ENCODE assay signal across 15 cellular contexts in genomic region chr2:162974771-162975170, GRCh38.
"Had no signal": no experiment of that assay in that cellular context is flagged by ENCODE, and none has a peak within 500 bp of the region (broad histone marks: within the 10 kb centered on the region; RNA-seq: fewer than 3 reads in every experiment).

No MANE protein-coding gene starts in this region.

- H3K9me3 Mint-ChIP-seq: nephron progenitor cell had no signal

- DNase-seq: effector memory CD4-positive, alpha-beta T cell; heart right ventricle; hypothalamus; kidney glomerular epithelial cell; naive thymus-derived CD4-positive, alpha-beta T cell; nephron progenitor cell; posterior cingulate gyrus; sigmoid colon; stimulated activated CD4-positive, alpha-beta T cell treated with anti-CD3 and anti-CD28 coated beads, Interleukin-12 subunit alpha, Interleukin-12 subunit beta, amount 100 ng/mL, for 4 hours; stimulated activated naive CD4-positive, alpha-beta T cell; stomach; transverse colon had no signal

- H3K9me3 ChIP-seq: heart right ventricle, neutrophil, sigmoid colon, stomach, thoracic aorta, transverse colon had no signal

- H3K27me3 ChIP-seq: heart right ventricle, neutrophil, sigmoid colon, stomach, transverse colon had no signal

- H3K4me3 Mint-ChIP-seq: naive thymus-derived CD4-positive, alpha-beta T cell; nephron progenitor cell had no signal

- H3K36me3 Mint-ChIP-seq: naive thymus-derived CD4-positive, alpha-beta T cell had no signal

- H3K27me3 Mint-ChIP-seq: naive thymus-derived CD4-positive, alpha-beta T cell had no signal

- H3K27ac Mint-ChIP-seq: naive thymus-derived CD4-positive, alpha-beta T cell; nephron progenitor cell had no signal

- H3K4me1 ChIP-seq: heart right ventricle, sigmoid colon, stomach, transverse colon had no signal

- H3K36me3 ChIP-seq: heart right ventricle, neutrophil, sigmoid colon, stomach, thoracic aorta, transverse colon had no signal

- H3K4me3 ChIP-seq: heart right ventricle, sigmoid colon, skin epidermis, stomach, thoracic aorta, transverse colon had no signal

- H3K4me1 Mint-ChIP-seq: naive thymus-derived CD4-positive, alpha-beta T cell; nephron progenitor cell had no signal

- H3K27ac ChIP-seq: heart right ventricle, neutrophil, sigmoid colon, skin epidermis, stomach, thoracic aorta, transverse colon had no signal
